ENCODE assay signal across 9 cellular contexts in genomic region chrX:120456973-120457372, GRCh38. TPM values are rescaled to one million over a fixed set of nuclear protein-coding genes. Genes with fewer than 3 reads are reported as not detected.
A peak's percentile ranks its signal among the peaks of the same experiment; 100 is the strongest.
DNase-seq lines count a peak whose midpoint lies in the region; ATAC-seq and FAIRE-seq lines count a peak whose summit lies in the region.
"Had no signal": no experiment of that assay in that cellular context is flagged by ENCODE, and none has a peak within 500 bp of the region (broad histone marks: within the 10 kb centered on the region; RNA-seq: fewer than 3 reads in every experiment).

No MANE protein-coding gene starts in this region.

- no peaks in the 10 kb centered on the region for H3K27me3 Mint-ChIP-seq in effector memory CD8-positive, alpha-beta T cell

- in situ Hi-C loops in ACHN (cut with HindIII; ENCODE audit: low pct_ligation_motif_present, low pct_unique_long_range_greater_than_20kb, low sequenced_read_pairs), result no loop called here

- peaks cover 18% of the 10 kb centered on the region for H3K36me3 Mint-ChIP-seq in effector memory CD8-positive, alpha-beta T cell (ENCODE audit: insufficient read depth)

- ATAC-seq in GM18511 (IDR thresholded peaks at IDR 0.05; ENCODE audit: unreplicated experiment), result peak; percentile 35
- ATAC-seq in effector memory CD8-positive, alpha-beta T cell (replicated peaks), result peak; percentile 48

- no peaks in the 10 kb centered on the region for H3K9me3 Mint-ChIP-seq in effector memory CD8-positive, alpha-beta T cell

- FAIRE-seq in frontal cortex (lab: Jason Lieb, UNC), result no peak

- H3K27ac Mint-ChIP-seq in effector memory CD8-positive, alpha-beta T cell, result peak overlapping the region in 1 of 2 donors; percentile 51

- H3K4me3 Mint-ChIP-seq in effector memory CD8-positive, alpha-beta T cell, result peak overlapping the region; percentile 44 to 72

- H3K4me1 Mint-ChIP-seq in effector memory CD8-positive, alpha-beta T cell (ENCODE audit: low read depth in 2 of 2), result peaks cover 13 to 23% of the 10 kb centered on the region in 2 donors

- DNase-seq in ACHN, result peak; percentile 69
- DNase-seq in RPMI8226, result peak; percentile 65
- DNase-seq in effector memory CD8-positive, alpha-beta T cell, result no peak
- no peak for DNase-seq in NCI-H82 (lab: John Stamatoyannopoulos, UW)
- DNase-seq in DMS114 treated with DMSO at 0.1 percent for 48 hours (lab: John Stamatoyannopoulos, UW; ENCODE audit: unreplicated experiment), result no peak
- DNase-seq in frontal cortex (ENCODE audit: low spot score in 2 of 2), result no peak
- DNase-seq in HuH-7.5 (ENCODE audit: low spot score), result no peak
- DNase-seq: Calu3 had no signal

RNA-seq across cellular contexts. Expression of gene LAMP2, which starts 12.1 kb away (rescaled TPM):
- total RNA-seq in frontal cortex, result 33.8 TPM

Comparison
In these comparisons a context has a peak if more than half of its experiments do, and no peak if none do; other contexts are left out.
1. DNase-seq: peak in ACHN (single experiment) and RPMI8226 (single experiment); none in effector memory CD8-positive, alpha-beta T cell (0 of 3), NCI-H82 (single experiment), DMS114 treated with DMSO at 0.1 percent for 48 hours (single experiment), frontal cortex (0 of 2) and HuH-7.5 (single experiment).